Comparison of ENCODE assay signal across 19 cellular contexts in the genomic region with DNA sequence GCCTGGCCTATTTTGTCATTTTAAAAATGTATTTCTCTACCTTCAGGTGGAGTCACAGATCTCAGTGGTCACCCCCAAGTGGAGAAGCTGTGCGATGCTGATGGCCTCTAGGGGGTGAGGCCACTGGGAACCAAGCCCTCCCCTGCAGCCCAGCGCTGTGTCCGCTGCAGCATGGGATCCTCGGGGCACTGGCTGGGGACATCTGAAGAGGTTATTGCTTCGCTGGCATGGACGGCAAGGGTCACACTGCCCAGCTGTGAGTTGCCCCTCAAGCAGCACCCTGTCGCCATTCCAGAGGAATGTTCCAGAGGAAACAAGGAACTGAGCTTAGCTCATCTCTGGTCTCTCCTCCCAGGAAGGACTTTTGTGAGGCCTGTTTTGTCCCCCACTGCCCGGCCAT.
"Had no signal": no experiment of that assay in that cellular context is flagged by ENCODE, and none has a peak within 500 bp of the region (broad histone marks: within the 10 kb centered on the region; RNA-seq: fewer than 3 reads in every experiment).

No MANE protein-coding gene starts in this region.

- H3K4me3 Mint-ChIP-seq: activated naive CD8-positive, alpha-beta T cell treated with anti-CD3 and anti-CD28 coated beads, Interleukin-2, amount 10 ng/mL, durations not matched to agents 7 days and 5 days; naive B cell; stimulated activated naive CD8-positive, alpha-beta T cell treated with anti-CD3 and anti-CD28 coated beads, Interleukin-15, amount 100 ng/mL, for 72 hours had no signal

- ATAC-seq: foreskin keratinocyte; stimulated activated naive CD8-positive, alpha-beta T cell treated with anti-CD3 and anti-CD28 coated beads, Interleukin-15, amount 100 ng/mL, for 72 hours had no signal

- DNase-seq: activated CD4-positive, alpha-beta T cell treated with anti-CD3 and anti-CD28 coated beads, Interleukin-2, amount 50 U/mL, for 1 hour; activated CD8-positive, alpha-beta memory T cell treated with anti-CD3 and anti-CD28 coated beads for 24 hours; activated naive CD4-positive, alpha-beta T cell; activated naive CD8-positive, alpha-beta T cell treated with anti-CD3 and anti-CD28 coated beads, Interleukin-2, amount 10 ng/mL, durations not matched to agents 7 days and 5 days; anterior cingulate cortex; brain microvascular endothelial cell; cerebellar nuclear complex; effector CD8-positive, alpha-beta T cell; foreskin keratinocyte; glutamatergic neuron; left cardiac atrium; naive B cell; nucleus accumbens; posterior cingulate gyrus; stimulated activated naive CD8-positive, alpha-beta T cell treated with anti-CD3 and anti-CD28 coated beads, Interleukin-15, amount 100 ng/mL, for 72 hours; SW 1271; uterus had no signal

- H3K27ac ChIP-seq: brain microvascular endothelial cell, foreskin keratinocyte, thoracic aorta, uterus had no signal

- H3K9me3 ChIP-seq: thoracic aorta, uterus had no signal

- H3K4me1 ChIP-seq: foreskin keratinocyte, uterus had no signal

- H3K36me3 Mint-ChIP-seq: activated naive CD8-positive, alpha-beta T cell treated with anti-CD3 and anti-CD28 coated beads, Interleukin-2, amount 10 ng/mL, durations not matched to agents 7 days and 5 days had no signal

- H3K4me1 Mint-ChIP-seq: activated naive CD8-positive, alpha-beta T cell treated with anti-CD3 and anti-CD28 coated beads, Interleukin-2, amount 10 ng/mL, durations not matched to agents 7 days and 5 days; stimulated activated naive CD8-positive, alpha-beta T cell treated with anti-CD3 and anti-CD28 coated beads, Interleukin-15, amount 100 ng/mL, for 72 hours had no signal

- H3K9me3 Mint-ChIP-seq: activated naive CD8-positive, alpha-beta T cell treated with anti-CD3 and anti-CD28 coated beads, Interleukin-2, amount 10 ng/mL, durations not matched to agents 7 days and 5 days had no signal

- H3K36me3 ChIP-seq: brain microvascular endothelial cell, thoracic aorta, uterus had no signal

- H3K27me3 ChIP-seq: brain microvascular endothelial cell, uterus had no signal

- H3K4me3 ChIP-seq: lung, thoracic aorta, uterus had no signal
